ENCODE assay signal across 8 cellular contexts in genomic region chr7:100127866-100128601, GRCh38. TPM values are rescaled to one million over a fixed set of nuclear protein-coding genes. Genes with fewer than 3 reads are reported as not detected.
A peak's percentile ranks its signal among the peaks of the same experiment; 100 is the strongest.
DNase-seq lines count a peak whose midpoint lies in the region; ATAC-seq and TF ChIP-seq lines count a peak whose summit lies in the region.

No MANE protein-coding gene starts in this region.

- TF ChIP-seq EP300 in neural cell (conservative IDR thresholded peaks at IDR 0.05; ENCODE audit: poor library complexity, severe bottlenecking), result no peak

- H3K27me3 Mint-ChIP-seq in WTC11 (ENCODE audit: low read depth), result peaks cover 15% of the 10 kb centered on the region

- H3K27me3 ChIP-seq in neural cell (ENCODE audit: insufficient read depth, low read depth, low read length), result no peaks in the 10 kb centered on the region

- POLR2A ChIA-PET in WTC11 (lab: Charles Lee), result interaction anchor here (1.0 kb wide), 1 partner anchor 27 kb away, joined by 9 read pairs; the partner anchor contains the start of genes AP4M1 and MCM7

- H3K4me2 ChIP-seq in neural cell (ENCODE audit: low read length), result peak overlapping the region; percentile 38

- peaks cover 14% of the 10 kb centered on the region for H3K4me1 Mint-ChIP-seq in WTC11

- peak overlapping the region; percentile 77 for H3K4me3 Mint-ChIP-seq in WTC11

- no peaks in the 10 kb centered on the region for H3K36me3 Mint-ChIP-seq in WTC11

- no peaks in the 10 kb centered on the region for H3K9me3 Mint-ChIP-seq in WTC11

- H3K4me3 ChIP-seq in epithelial cell of esophagus (ENCODE audit: low read length), result peak overlapping the region; percentile 92
- H3K4me3 ChIP-seq in neural cell (ENCODE audit: low read length), result peak overlapping the region; percentile 87

- no peak for TF ChIP-seq RAD21 in neural cell (conservative IDR thresholded peaks at IDR 0.05)

- DNase-seq in COLO668 (lab: John Stamatoyannopoulos, UW; ENCODE audit: unreplicated experiment), result peak; percentile 24
- DNase-seq in WTC11 (ENCODE audit: low spot score), result peak; percentile 43
- no peak for DNase-seq in epithelial cell of esophagus (ENCODE audit: low read depth)
- no peak for DNase-seq in D341Med (ENCODE audit: low spot score)
- DNase-seq in NCI-H1436 (lab: John Stamatoyannopoulos, UW), result no peak

- TF ChIP-seq CTCF in WTC11 (IDR thresholded peaks at IDR 0.05) (no peak), epithelial cell of esophagus (IDR thresholded peaks at IDR 0.05; ENCODE audit: insufficient read depth, low read depth, low read length, missing control alignments) (no peak), neural cell (IDR thresholded peaks at IDR 0.05; ENCODE audit: poor library complexity, severe bottlenecking) (no peak)

- ATAC-seq in HG02642 (IDR thresholded peaks at IDR 0.05; ENCODE audit: poor library complexity, unreplicated experiment), result peak; percentile 1
- ATAC-seq in WTC11, result peak; percentile 27
- ATAC-seq in HG02610 (IDR thresholded peaks at IDR 0.05; ENCODE audit: unreplicated experiment), result no peak

- no peaks in the 10 kb centered on the region for H4K20me1 ChIP-seq in neural cell (ENCODE audit: insufficient read depth)

- H3K9ac ChIP-seq in neural cell (ENCODE audit: low read length), result peak overlapping the region; percentile 92

- H3F3A ChIP-seq in neural cell (ENCODE audit: insufficient read depth, low read length, poor library complexity, severe bottlenecking), result peaks cover 3% of the 10 kb centered on the region

- peak overlapping the region; percentile 97 for H3K27ac ChIP-seq in neural cell (ENCODE audit: low read length)

- H3K79me2 ChIP-seq in neural cell (replicated peaks; ENCODE audit: insufficient read depth, low read length), result no peaks in the 10 kb centered on the region

- H2AFZ ChIP-seq in neural cell (ENCODE audit: low read depth, low read length), result no peak overlapping the region

- no peaks in the 10 kb centered on the region for H3K9me3 ChIP-seq in neural cell (ENCODE audit: low read length)

- H3K36me3 ChIP-seq in neural cell (ENCODE audit: insufficient read depth, low read length), result no peaks in the 10 kb centered on the region

- no peak overlapping the region for H3K27ac Mint-ChIP-seq in WTC11

- H3K9me2 ChIP-seq in neural cell (ENCODE audit: insufficient read depth, low read length), result no peaks in the 10 kb centered on the region

- CTCF ChIA-PET in WTC11 (lab: Charles Lee), result interaction anchor here (0.6 to 1.0 kb wide), 4 partner anchors 19 to 40 kb away, joined by 3 read pairs; partner anchors contain the start of genes GAL3ST4 and LAMTOR4

TF ChIP-seq in WTC11, 78 proteins besides CTCF, POLR2A, EP300 and RAD21:
- TF ChIP-seq USF1 (CRISPR knock-in tag; IDR thresholded peaks at IDR 0.05), result 0 out of 2 replicates have a peak, but pooled peaks have one; percentile 13
- TF ChIP-seq FOXK1 (CRISPR knock-in tag; IDR thresholded peaks at IDR 0.05), result 0 out of 2 replicates have a peak, but pooled peaks have one; percentile 3
- no peak for TF ChIP-seq GABPB1 (CRISPR knock-in tag; IDR thresholded peaks at IDR 0.05)
- no peak for TF ChIP-seq RELA (CRISPR knock-in tag; IDR thresholded peaks at IDR 0.05; ENCODE audit: borderline replicate concordance)

TF ChIP-seq in neural cell, 6 proteins besides CTCF, POLR2A, EP300 and RAD21:
- TF ChIP-seq SMC3 (conservative IDR thresholded peaks at IDR 0.05; ENCODE audit: poor library complexity), result no peak
- TF ChIP-seq EZH2 (IDR thresholded peaks at IDR 0.05; ENCODE audit: borderline replicate concordance, insufficient read depth, low read length, poor library complexity, severe bottlenecking), result no peak
- no peak for TF ChIP-seq TAF1 (IDR thresholded peaks at IDR 0.05; ENCODE audit: low read depth)
- no peak for TF ChIP-seq REST (IDR thresholded peaks at IDR 0.05; ENCODE audit: borderline replicate concordance)
- TF ChIP-seq MXI1 (conservative IDR thresholded peaks at IDR 0.05; ENCODE audit: poor library complexity, severe bottlenecking), result no peak
- no peak for TF ChIP-seq POLR2AphosphoS5 (IDR thresholded peaks at IDR 0.05)

RNA-seq across cellular contexts. Expression of gene MBLAC1, which starts 1.3 kb away (rescaled TPM):
- 3.0 to 3.5 TPM (median 3.0 TPM) in 3 replicates for total RNA-seq in WTC11 (2021)
- polyA plus RNA-seq in neural cell, result 6.4 and 10.1 TPM in 2 replicates
- polyA minus RNA-seq in neural cell, result 9.0 and 10.2 TPM in 2 replicates

RNA-seq across cellular contexts. Expression of gene CNPY4, which starts 8.6 kb away (rescaled TPM):
- 14.3 to 15.1 TPM (median 14.6 TPM) in 3 replicates for total RNA-seq in WTC11 (2021)
- polyA plus RNA-seq in neural cell, result 35.8 and 42.1 TPM in 2 replicates
- 24.1 and 24.9 TPM in 2 replicates for polyA minus RNA-seq in neural cell

RNA-seq across cellular contexts. Expression of gene TAF6, which starts 8.9 kb away (rescaled TPM):
- total RNA-seq in WTC11 (2021), result 121 to 132 TPM (median 122 TPM) in 3 replicates
- polyA plus RNA-seq in neural cell, result 23.4 and 40.3 TPM in 2 replicates
- 35.7 and 36.3 TPM in 2 replicates for polyA minus RNA-seq in neural cell

RNA-seq across cellular contexts. Expression of gene LAMTOR4, which starts 20.7 kb away (rescaled TPM):
- total RNA-seq in WTC11 (2021), result 199 to 235 TPM (median 227 TPM) in 3 replicates
- polyA plus RNA-seq in neural cell, result 331 and 333 TPM in 2 replicates
- polyA minus RNA-seq in neural cell, result 50.2 and 51.2 TPM in 2 replicates

RNA-seq across cellular contexts. Expression of gene AP4M1, which starts 26.6 kb away (rescaled TPM):
- total RNA-seq in WTC11 (2021), result 16.9 to 18.0 TPM (median 17.4 TPM) in 3 replicates
- 78.9 and 100 TPM in 2 replicates for polyA plus RNA-seq in neural cell
- 34.3 and 35.2 TPM in 2 replicates for polyA minus RNA-seq in neural cell

Comparison
In these comparisons a context has a peak if more than half of its experiments do, and no peak if none do; other contexts are left out.
1. DNase-seq: peak in COLO668 (single experiment) and WTC11 (single experiment); none in epithelial cell of esophagus (single experiment), D341Med (single experiment) and NCI-H1436 (single experiment).